In the genomic region with DNA sequence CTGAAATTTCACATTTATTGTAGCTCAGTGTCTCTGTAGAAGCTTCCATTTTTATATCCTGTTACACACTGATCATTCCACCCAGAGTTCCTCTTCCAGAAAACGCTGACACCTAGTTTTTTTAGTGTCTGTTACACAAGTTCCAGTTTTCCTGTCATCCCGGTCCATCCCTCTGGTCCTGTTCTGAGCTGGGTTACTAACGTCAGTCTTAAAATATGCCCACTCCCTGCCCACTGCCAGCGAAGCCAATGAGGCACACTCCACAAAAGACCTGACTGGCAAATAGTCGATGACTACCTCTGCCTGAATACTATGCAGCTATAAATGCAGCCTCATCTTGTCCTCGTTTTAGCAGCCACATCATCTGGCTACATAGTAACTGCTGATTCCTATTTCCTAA, we compare ENCODE assay signal across 18 cellular contexts. TPM values are rescaled to one million over a fixed set of nuclear protein-coding genes. Genes with fewer than 3 reads are reported as not detected.
DNase-seq lines count a peak whose midpoint lies in the region; ATAC-seq, FAIRE-seq and TF ChIP-seq lines count a peak whose summit lies in the region.
"Had no signal": no experiment of that assay in that cellular context is flagged by ENCODE, and none has a peak within 500 bp of the region (broad histone marks: within the 10 kb centered on the region; RNA-seq: fewer than 3 reads in every experiment).

No MANE protein-coding gene starts in this region.

- ATAC-seq in activated T-cell treated with anti-CD3 and anti-CD28 coated beads, Interleukin-2, amount 50 U/mL, for 4 hours: no peak
- ATAC-seq in HG02759 (IDR thresholded peaks at IDR 0.05; ENCODE audit: unreplicated experiment): no peak
- ATAC-seq: activated CD4-positive, alpha-beta T cell treated with anti-CD3 and anti-CD28 coated beads for 36 hours; activated naive CD8-positive, alpha-beta T cell treated with anti-CD3 and anti-CD28 coated beads, Interleukin-2, amount 50 U/mL, for 24 hours; left ventricle myocardium superior; stimulated activated naive CD8-positive, alpha-beta T cell treated with anti-CD3 and anti-CD28 coated beads, Interleukin-15, Interleukin-2, amounts not matched to agents 100 U/mL and 50 U/mL, for 24 hours had no signal

- no peak overlapping the region for H3K4me3 Mint-ChIP-seq in activated T-cell treated with anti-CD3 and anti-CD28 coated beads, Interleukin-2, amount 50 U/mL, for 4 hours
- H3K4me3 Mint-ChIP-seq: activated CD4-positive, alpha-beta T cell treated with anti-CD3 and anti-CD28 coated beads for 36 hours; activated naive CD8-positive, alpha-beta T cell treated with anti-CD3 and anti-CD28 coated beads, Interleukin-2, amount 50 U/mL, for 24 hours; T-helper 2 cell treated with Interferon-gamma antibody and Interleukin-4, amounts not matched to agents 5 μg/mL and 100 μg/mL, for 36 hours had no signal

- DNase-seq in EL: peak; percentile 69
- peak; percentile 5 for DNase-seq in RCC 7860 (ENCODE audit: low spot score)
- peak; percentile 21 for DNase-seq in fibroblast of mammary gland (ENCODE audit: low read depth)
- peak; percentile 39 for DNase-seq in pons (ENCODE audit: low spot score)
- DNase-seq in activated T-cell treated with anti-CD3 and anti-CD28 coated beads, Interleukin-2, amount 50 U/mL, for 4 hours: no peak
- no peak for DNase-seq in activated CD4-positive, alpha-beta T cell treated with anti-CD3 and anti-CD28 coated beads for 1 hour
- DNase-seq: activated CD4-positive, alpha-beta T cell treated with anti-CD3 and anti-CD28 coated beads for 36 hours; activated effector memory CD4-positive, alpha-beta T cell treated with Interleukin-2 at 50 U/mL for 16 hours; activated naive CD8-positive, alpha-beta T cell treated with anti-CD3 and anti-CD28 coated beads, Interleukin-2, amount 50 U/mL, for 24 hours; GM23248; left ventricle myocardium superior; NCI-H1417 treated with DMSO at 0.1 percent for 48 hours; stimulated activated naive CD8-positive, alpha-beta T cell treated with anti-CD3 and anti-CD28 coated beads, Interleukin-15, Interleukin-2, amounts not matched to agents 100 U/mL and 50 U/mL, for 24 hours; tibial artery had no signal

- H3K36me3 Mint-ChIP-seq in activated T-cell treated with anti-CD3 and anti-CD28 coated beads, Interleukin-2, amount 50 U/mL, for 4 hours (ENCODE audit: insufficient read depth): no peaks in the 10 kb centered on the region

- H3K4me3 ChIP-seq in fibroblast of mammary gland (ENCODE audit: control insufficient read depth, low read depth, low read length): no peak overlapping the region
- H3K4me3 ChIP-seq: GM23248, SJSA1, tibial artery had no signal

- H3K27me3 Mint-ChIP-seq in activated T-cell treated with anti-CD3 and anti-CD28 coated beads, Interleukin-2, amount 50 U/mL, for 4 hours (ENCODE audit: low read depth): peaks cover 2% of the 10 kb centered on the region
- H3K27me3 Mint-ChIP-seq: activated CD4-positive, alpha-beta T cell treated with anti-CD3 and anti-CD28 coated beads for 36 hours; activated naive CD8-positive, alpha-beta T cell treated with anti-CD3 and anti-CD28 coated beads, Interleukin-2, amount 50 U/mL, for 24 hours had no signal

- H3K9me3 Mint-ChIP-seq in activated T-cell treated with anti-CD3 and anti-CD28 coated beads, Interleukin-2, amount 50 U/mL, for 4 hours: no peaks in the 10 kb centered on the region
- H3K9me3 Mint-ChIP-seq: activated naive CD8-positive, alpha-beta T cell treated with anti-CD3 and anti-CD28 coated beads, Interleukin-2, amount 50 U/mL, for 24 hours; T-helper 2 cell treated with Interferon-gamma antibody and Interleukin-4, amounts not matched to agents 5 μg/mL and 100 μg/mL, for 36 hours had no signal

- FAIRE-seq in RCC 7860 (lab: Jason Lieb, UNC): no peak
- FAIRE-seq: endothelial cell of umbilical vein had no signal

- TF ChIP-seq CTCF in fibroblast of mammary gland (conservative IDR thresholded peaks at IDR 0.05; ENCODE audit: control insufficient read depth, insufficient read depth, low read depth, low read length): no peak

- no peaks in the 10 kb centered on the region for H3K4me1 Mint-ChIP-seq in activated T-cell treated with anti-CD3 and anti-CD28 coated beads, Interleukin-2, amount 50 U/mL, for 4 hours (ENCODE audit: low read depth)
- H3K4me1 Mint-ChIP-seq: activated CD4-positive, alpha-beta T cell treated with anti-CD3 and anti-CD28 coated beads for 36 hours; activated naive CD8-positive, alpha-beta T cell treated with anti-CD3 and anti-CD28 coated beads, Interleukin-2, amount 50 U/mL, for 24 hours had no signal

RNA-seq across cellular contexts. Expression of gene DDX3X, which starts 30.9 kb away (rescaled TPM):
- 100 to 1,000 TPM; 460 to 635 (median 497) TPM for total RNA-seq in activated T-cell treated with anti-CD3 and anti-CD28 coated beads, Interleukin-2, amount 50 U/mL, for 4 hours

Comparison
In these comparisons a context has a peak if more than half of its experiments do, and no peak if none do; other contexts are left out.
1. DNase-seq: peak in EL (single experiment), RCC 7860 (single experiment), fibroblast of mammary gland (single experiment) and pons (single experiment); none in activated T-cell treated with anti-CD3 and anti-CD28 coated beads, Interleukin-2, amount 50 U/mL, for 4 hours (single experiment) and activated CD4-positive, alpha-beta T cell treated with anti-CD3 and anti-CD28 coated beads for 1 hour (single experiment).